23 cellular contexts compared by ENCODE assay signal in genomic region chrX:35025820-35026219, GRCh38.
DNase-seq lines count a peak whose midpoint lies in the region; FAIRE-seq and TF ChIP-seq lines count a peak whose summit lies in the region.
"Had no signal": no experiment of that assay in that cellular context is flagged by ENCODE, and none has a peak within 500 bp of the region (broad histone marks: within the 10 kb centered on the region; RNA-seq: fewer than 3 reads in every experiment).

No MANE protein-coding gene starts in this region.

- no peak overlapping the region for H3K23ac ChIP-seq in trophoblast cell (ENCODE audit: low read length)

- H4K91ac ChIP-seq in trophoblast cell (ENCODE audit: low read depth, low read length): no peak overlapping the region

- H4K8ac ChIP-seq in trophoblast cell (ENCODE audit: low read depth, low read length): no peak overlapping the region

- H3K79me1 ChIP-seq in trophoblast cell (ENCODE audit: low read length): no peaks in the 10 kb centered on the region

- no peak overlapping the region for H3K14ac ChIP-seq in trophoblast cell (ENCODE audit: low read length)

- H3K9ac ChIP-seq in trophoblast cell (ENCODE audit: low read length): no peak overlapping the region
- H3K9ac ChIP-seq: BLaER1 treated with 17β-estradiol and CSF1 and Interleukin-3, amounts not matched to agents 10 nM and 100 nM had no signal

- H3K4ac ChIP-seq in trophoblast cell (ENCODE audit: low read depth, low read length): no peak overlapping the region

- H3K27ac ChIP-seq in trophoblast cell (ENCODE audit: low read depth, low read length) (no peak overlapping the region), Peyer's patch (no peak overlapping the region)
- H3K27ac ChIP-seq: 22Rv1; A549; BLaER1 treated with 17β-estradiol and CSF1 and Interleukin-3, amounts not matched to agents 10 nM and 100 nM; C4-2B had no signal

- FAIRE-seq in HTR-8/SVneo (lab: Jason Lieb, UNC): peak; percentile 69
- FAIRE-seq: A549, GM12878, GM12892, GM18507 had no signal

- H3K4me2 ChIP-seq in trophoblast cell (ENCODE audit: low read length): no peak overlapping the region
- H3K4me2 ChIP-seq: A549; BLaER1 treated with 17β-estradiol and CSF1 and Interleukin-3, amounts not matched to agents 10 nM and 100 nM had no signal

- H3K36me3 ChIP-seq in trophoblast cell (ENCODE audit: control insufficient read depth in 1 of 2, insufficient read depth in 2 of 2, low read length in 2 of 2) (no peaks in the 10 kb centered on the region), Peyer's patch (no peaks in the 10 kb centered on the region)
- H3K36me3 ChIP-seq: BLaER1 treated with 17β-estradiol and CSF1 and Interleukin-3, amounts not matched to agents 10 nM and 100 nM had no signal

- H2BK5ac ChIP-seq in trophoblast cell (ENCODE audit: low read depth, low read length, poor library complexity): no peak overlapping the region

- no peak overlapping the region for H2AK5ac ChIP-seq in trophoblast cell (ENCODE audit: low read length)

- no peak overlapping the region for H2BK120ac ChIP-seq in trophoblast cell (ENCODE audit: insufficient read depth, low read length, poor library complexity)

- H3K18ac ChIP-seq in trophoblast cell (ENCODE audit: low read length): no peak overlapping the region

- H3K4me3 ChIP-seq in epithelial cell of esophagus (ENCODE audit: low read length): no peak overlapping the region
- no peak overlapping the region for H3K4me3 ChIP-seq in trophoblast cell (ENCODE audit: low read depth, low read length)
- no peak overlapping the region for H3K4me3 ChIP-seq in Peyer's patch
- H3K4me3 ChIP-seq: A549; BLaER1 treated with 17β-estradiol and CSF1 and Interleukin-3, amounts not matched to agents 10 nM and 100 nM; GM12878 had no signal

- TF ChIP-seq POLR2A in Peyer's patch (IDR thresholded peaks at IDR 0.05): no peak

- no peak overlapping the region for H2AFZ ChIP-seq in trophoblast cell (ENCODE audit: insufficient read depth, low read length, poor library complexity)

- TF ChIP-seq CTCF in epithelial cell of esophagus (IDR thresholded peaks at IDR 0.05; ENCODE audit: insufficient read depth, low read depth, low read length, missing control alignments): no peak
- TF ChIP-seq CTCF in Peyer's patch (IDR thresholded peaks at IDR 0.05): no peak

- DNase-seq in NCI-H510A treated with DMSO at 0.1 percent for 48 hours (lab: John Stamatoyannopoulos, UW): peak; percentile 38
- DNase-seq in NCI-H510A (lab: John Stamatoyannopoulos, UW): no peak
- no peak for DNase-seq in HTR-8/SVneo (ENCODE audit: insufficient read length, low spot score)
- peak; percentile 52 for DNase-seq in epithelial cell of esophagus (ENCODE audit: low read depth)
- DNase-seq in trophoblast cell: peak; percentile 7 to 35
- no peak for DNase-seq in Peyer's patch
- no peak for DNase-seq in COR-L47 (lab: John Stamatoyannopoulos, UW)
- DNase-seq: AML-193; CD4-positive, alpha-beta T cell; CD8-positive, alpha-beta T cell; DMS 273 treated with DMSO at 0.1 percent for 48 hours; DMS153; DMS79; DND-41; EL; GDM1 had no signal

- H3K4me1 ChIP-seq in trophoblast cell (ENCODE audit: control insufficient read depth in 1 of 2, insufficient read depth in 2 of 2, low read length in 2 of 2) (no peaks in the 10 kb centered on the region), Peyer's patch (no peaks in the 10 kb centered on the region)
- H3K4me1 ChIP-seq: A549; BLaER1 treated with 17β-estradiol and CSF1 and Interleukin-3, amounts not matched to agents 10 nM and 100 nM had no signal

- H2BK12ac ChIP-seq in trophoblast cell (ENCODE audit: low read length): no peak overlapping the region

- H4K12ac ChIP-seq in trophoblast cell (ENCODE audit: low read depth, low read length): no peak overlapping the region

- no CpG with 5 or more reads among the region's 2 CpGs for WGBS in trophoblast cell (ENCODE audit: extremely low coverage, insufficient coverage, insufficient read length)

- H3K9me3 ChIP-seq in trophoblast cell (ENCODE audit: insufficient read depth, low read depth, low read length) (no peaks in the 10 kb centered on the region), Peyer's patch (no peaks in the 10 kb centered on the region)
- H3K9me3 ChIP-seq: A549 had no signal

- H3K27me3 ChIP-seq in trophoblast cell (ENCODE audit: insufficient read depth, low read length) (no peaks in the 10 kb centered on the region), Peyer's patch (no peaks in the 10 kb centered on the region)

- no peaks in the 10 kb centered on the region for H3K79me2 ChIP-seq in trophoblast cell (ENCODE audit: control insufficient read depth, insufficient read depth, low read length, poor library complexity)

Comparison
In these comparisons a context has a peak if more than half of its experiments do, and no peak if none do; other contexts are left out.
1. DNase-seq: peak in NCI-H510A treated with DMSO at 0.1 percent for 48 hours (single experiment), epithelial cell of esophagus (single experiment) and trophoblast cell (2 of 2); none in NCI-H510A (single experiment), HTR-8/SVneo (single experiment), Peyer's patch (0 of 3) and COR-L47 (single experiment).